8 cellular contexts compared by ENCODE assay signal in genomic region chr6:43951063-43951755, GRCh38.
A peak's percentile ranks its signal among the peaks of the same experiment; 100 is the strongest.
DNase-seq lines count a peak whose midpoint lies in the region; ATAC-seq and TF ChIP-seq lines count a peak whose summit lies in the region.

No MANE protein-coding gene starts in this region.

- no peaks in the 10 kb centered on the region for H3K27me3 ChIP-seq in esophagus muscularis mucosa

- H3K4me1 ChIP-seq in esophagus muscularis mucosa, result peaks cover 3 to 20% (median 6%) of the 10 kb centered on the region in 4 donors

- no peaks in the 10 kb centered on the region for H3K27me3 Mint-ChIP-seq in activated T-cell treated with anti-CD3 and anti-CD28 coated beads, Interleukin-2, amount 50 U/mL, for 72 hours (ENCODE audit: low read depth)
- H3K27me3 Mint-ChIP-seq in activated T-cell treated with anti-CD3 and anti-CD28 coated beads, Interleukin-2, amount 50 U/mL, for 4 hours (ENCODE audit: low read depth), result peaks cover 15% of the 10 kb centered on the region
- H3K27me3 Mint-ChIP-seq in neural crest cell (ENCODE audit: low read depth), result no peaks in the 10 kb centered on the region

- TF ChIP-seq POLR2A in esophagus muscularis mucosa (IDR thresholded peaks at IDR 0.05; ENCODE audit: low read depth), result no peak

- no peaks in the 10 kb centered on the region for H3K4me1 Mint-ChIP-seq in activated T-cell treated with anti-CD3 and anti-CD28 coated beads, Interleukin-2, amount 50 U/mL, for 72 hours (ENCODE audit: low read depth)
- no peaks in the 10 kb centered on the region for H3K4me1 Mint-ChIP-seq in activated T-cell treated with anti-CD3 and anti-CD28 coated beads, Interleukin-2, amount 50 U/mL, for 4 hours (ENCODE audit: low read depth)
- peaks cover 19% of the 10 kb centered on the region for H3K4me1 Mint-ChIP-seq in neural crest cell

- peak; percentile 26 to 49 (median 37) for TF ChIP-seq CTCF in esophagus muscularis mucosa (IDR thresholded peaks at IDR 0.05)
- peak; percentile 55 for TF ChIP-seq CTCF in neural crest cell (conservative IDR thresholded peaks at IDR 0.05)

- no peak for TF ChIP-seq EP300 in esophagus muscularis mucosa (IDR thresholded peaks at IDR 0.05)

- intact Hi-C loops in esophagus muscularis mucosa (cut with DNase I), result no loop called here

- no peak overlapping the region for H3K27ac ChIP-seq in esophagus muscularis mucosa (replicated peaks in 1 of 4)

- no peak overlapping the region for H3K4me3 ChIP-seq in esophagus muscularis mucosa

- H3K9me3 ChIP-seq in esophagus muscularis mucosa, result peaks cover 0 to 2% (median 1%) of the 10 kb centered on the region in 4 donors

- WGBS in esophagus muscularis mucosa, result no CpG with 5 or more reads among the region's 5 CpGs

- H3K27ac Mint-ChIP-seq in activated T-cell treated with anti-CD3 and anti-CD28 coated beads, Interleukin-2, amount 50 U/mL, for 72 hours, result no peak overlapping the region
- no peak overlapping the region for H3K27ac Mint-ChIP-seq in neural crest cell (ENCODE audit: unreplicated experiment)

- peak; percentile 48 to 59 for ATAC-seq in activated T-cell treated with anti-CD3 and anti-CD28 coated beads, Interleukin-2, amount 50 U/mL, for 72 hours (replicated peaks in 1 of 2)
- ATAC-seq in activated T-cell treated with anti-CD3 and anti-CD28 coated beads, Interleukin-2, amount 50 U/mL, for 4 hours, result no peak
- ATAC-seq in HG03378 (IDR thresholded peaks at IDR 0.05; ENCODE audit: unreplicated experiment) (no peak), HG02571 (IDR thresholded peaks at IDR 0.05; ENCODE audit: unreplicated experiment) (no peak), GM21619 (IDR thresholded peaks at IDR 0.05; ENCODE audit: unreplicated experiment) (no peak)

- H3K36me3 ChIP-seq in esophagus muscularis mucosa, result no peaks in the 10 kb centered on the region

- H3K9me3 Mint-ChIP-seq in activated T-cell treated with anti-CD3 and anti-CD28 coated beads, Interleukin-2, amount 50 U/mL, for 72 hours, result peaks cover 2 to 6% of the 10 kb centered on the region in 2 donors
- peaks cover 13% of the 10 kb centered on the region for H3K9me3 Mint-ChIP-seq in activated T-cell treated with anti-CD3 and anti-CD28 coated beads, Interleukin-2, amount 50 U/mL, for 4 hours
- peaks cover under 1% of the 10 kb centered on the region for H3K9me3 Mint-ChIP-seq in neural crest cell

- peak; percentile 21 to 34 for DNase-seq in activated T-cell treated with anti-CD3 and anti-CD28 coated beads, Interleukin-2, amount 50 U/mL, for 72 hours
- no peak for DNase-seq in activated T-cell treated with anti-CD3 and anti-CD28 coated beads, Interleukin-2, amount 50 U/mL, for 4 hours
- DNase-seq in OCI-M1 (lab: John Stamatoyannopoulos, UW), result peak; percentile 88
- DNase-seq in esophagus muscularis mucosa (ENCODE audit: extremely low spot score), result no peak
- DNase-seq in neural crest cell (ENCODE audit: low read depth, low spot score), result peak; percentile 43

- peaks cover 0 to under 1% of the 10 kb centered on the region in 2 donors for H3K36me3 Mint-ChIP-seq in activated T-cell treated with anti-CD3 and anti-CD28 coated beads, Interleukin-2, amount 50 U/mL, for 72 hours (ENCODE audit: insufficient read depth in 2 of 2)
- peaks cover under 1% of the 10 kb centered on the region for H3K36me3 Mint-ChIP-seq in activated T-cell treated with anti-CD3 and anti-CD28 coated beads, Interleukin-2, amount 50 U/mL, for 4 hours (ENCODE audit: insufficient read depth)
- peaks cover under 1% of the 10 kb centered on the region for H3K36me3 Mint-ChIP-seq in neural crest cell (ENCODE audit: low read depth)

- no peak overlapping the region for H3K4me3 Mint-ChIP-seq in activated T-cell treated with anti-CD3 and anti-CD28 coated beads, Interleukin-2, amount 50 U/mL, for 72 hours
- no peak overlapping the region for H3K4me3 Mint-ChIP-seq in activated T-cell treated with anti-CD3 and anti-CD28 coated beads, Interleukin-2, amount 50 U/mL, for 4 hours
- no peak overlapping the region for H3K4me3 Mint-ChIP-seq in neural crest cell

Comparison
In these comparisons a context has a peak if more than half of its experiments do, and no peak if none do; other contexts are left out.
1. ATAC-seq: peak in activated T-cell treated with anti-CD3 and anti-CD28 coated beads, Interleukin-2, amount 50 U/mL, for 72 hours (2 of 2); none in activated T-cell treated with anti-CD3 and anti-CD28 coated beads, Interleukin-2, amount 50 U/mL, for 4 hours (0 of 2), HG03378 (single experiment), HG02571 (single experiment) and GM21619 (single experiment).
2. DNase-seq: peak in activated T-cell treated with anti-CD3 and anti-CD28 coated beads, Interleukin-2, amount 50 U/mL, for 72 hours (2 of 2), OCI-M1 (single experiment) and neural crest cell (single experiment); none in activated T-cell treated with anti-CD3 and anti-CD28 coated beads, Interleukin-2, amount 50 U/mL, for 4 hours (single experiment) and esophagus muscularis mucosa (single experiment).